Comparison of ENCODE assay signal across 12 cellular contexts in genomic region chr4:102717448-102718092, GRCh38. TPM values are rescaled to one million over a fixed set of nuclear protein-coding genes. Genes with fewer than 3 reads are reported as not detected.
DNase-seq lines count a peak whose midpoint lies in the region; ATAC-seq, FAIRE-seq and TF ChIP-seq lines count a peak whose summit lies in the region.
"Had no signal": no experiment of that assay in that cellular context is flagged by ENCODE, and none has a peak within 500 bp of the region (broad histone marks: within the 10 kb centered on the region; RNA-seq: fewer than 3 reads in every experiment).

No MANE protein-coding gene starts in this region.

- in situ Hi-C loops in Caki2 (cut with HindIII; ENCODE audit: low pct_unique_long_range_greater_than_20kb, low sequenced_read_pairs) (no loop called here), GM12878 (cut with MboI) (no loop called here)

- H3K4me1 ChIP-seq in GM12878 (ENCODE audit: control insufficient read depth, insufficient read depth, low read length), result no peaks in the 10 kb centered on the region
- H3K4me1 ChIP-seq in lower lobe of right lung, result peaks cover 10% of the 10 kb centered on the region
- H3K4me1 ChIP-seq: esophagus muscularis mucosa had no signal

- H3K9me3 ChIP-seq in GM12878 (replicated peaks; ENCODE audit: control insufficient read depth, insufficient read depth, low read length) (no peaks in the 10 kb centered on the region; the same call in 2 of the 3 replicates), lower lobe of right lung (no peaks in the 10 kb centered on the region)
- H3K9me3 ChIP-seq: esophagus muscularis mucosa had no signal

- 94% methylated on average over 1 of the region's 1 CpG for WGBS in GM12878 (ENCODE audit: insufficient coverage, insufficient replicate concordance, low lambda C conversion rate, missing lambda C conversion rate)

- FAIRE-seq in GM12878 (lab: Jason Lieb, UNC), result no peak

- intact Hi-C loops in GM12878 (cut with micrococcal nuclease; ENCODE audit: unreplicated experiment), result no loop called here
- intact Hi-C loops in lower lobe of right lung (cut with DNase I), result no loop called here
- intact Hi-C loops in posterior vena cava (cut with DNase I), result no loop called here

- RAD21 ChIA-PET in GM12878 (lab: Charles Lee; ENCODE audit: unreplicated experiment), result interaction anchor here (0.9 to 1.1 kb wide), 2 partner anchors 18 to 292 kb away, joined by 3 to 4 read pairs; no protein-coding TSS in a partner anchor

- peaks cover 5% of the 10 kb centered on the region; the same call in 1 of the 2 replicates for H3K9me3 Mint-ChIP-seq in HFFc6

- TF ChIP-seq POLR2A in GM12878 (IDR thresholded peaks at IDR 0.05; ENCODE audit: low read depth, low read length), result no peak

- H3K36me3 ChIP-seq in GM12878 (ENCODE audit: control insufficient read depth in 2 of 2, insufficient read depth in 2 of 2, low read length in 1 of 2) (peaks cover 0 to 10% of the 10 kb centered on the region in 2 experiments; a peak in 2 of 4 replicates), lower lobe of right lung (peaks cover 37% of the 10 kb centered on the region)

- TF ChIP-seq EP300 in GM12878 (IDR thresholded peaks at IDR 0.05; ENCODE audit: borderline replicate concordance in 1 of 2, control insufficient read depth in 1 of 2, low read depth in 2 of 2, low read length in 2 of 2), result no peak

- peak; percentile 81 for ATAC-seq in GM12878
- peak; percentile 64 to 77 for ATAC-seq in lower lobe of right lung
- ATAC-seq in HG03175 (IDR thresholded peaks at IDR 0.05; ENCODE audit: unreplicated experiment), result no peak
- ATAC-seq: naive thymus-derived CD8-positive, alpha-beta T cell had no signal

- no peak for TF ChIP-seq CTCF in HFFc6 (IDR thresholded peaks at IDR 0.05)
- TF ChIP-seq CTCF in GM12878 (IDR thresholded peaks at IDR 0.05 in 2 of 3, conservative IDR thresholded peaks at IDR 0.05 in 1 of 3; ENCODE audit: control insufficient read depth in 2 of 3, extremely low read depth in 1 of 3, insufficient read depth in 1 of 3, low read depth in 3 of 3, low read length in 3 of 3), result no peak
- no peak for TF ChIP-seq CTCF in lower lobe of right lung (IDR thresholded peaks at IDR 0.05)

- no TSS peak for BruUV-seq in GM12878 (replicated peaks; lab: Mats Ljungman, UMichigan)

- TF ChIP-seq RAD21 in GM12878 (IDR thresholded peaks at IDR 0.05; ENCODE audit: insufficient read depth, low read depth, low read length), result no peak

- H3K9ac ChIP-seq in GM12878 (ENCODE audit: control insufficient read depth, insufficient read depth, low read length), result no peak overlapping the region

- H3K4me3 Mint-ChIP-seq in HFFc6, result no peak overlapping the region
- H3K4me3 Mint-ChIP-seq: naive thymus-derived CD8-positive, alpha-beta T cell had no signal

- peaks cover 25% of the 10 kb centered on the region for H3K4me1 Mint-ChIP-seq in HFFc6 (ENCODE audit: low read depth)

- DNase-seq in Caki2 (ENCODE audit: low read depth) (peak; percentile 83), HFFc6 (peak; percentile 22), GM12878 (ENCODE audit: low read depth, low spot score) (no peak), lower lobe of right lung (peak; percentile 51), posterior vena cava (ENCODE audit: low spot score) (no peak)
- no peak for DNase-seq in stimulated activated CD4-positive, alpha-beta T cell treated with anti-CD3 and anti-CD28 coated beads, Interleukin-12 subunit alpha, Interleukin-12 subunit beta, amount 100 ng/mL, for 4 hours
- no peak for DNase-seq in stimulated activated CD8-positive, alpha-beta memory T cell treated with anti-CD3 and anti-CD28 coated beads, Interleukin-4, amount 100 ng/mL, for 48 hours
- DNase-seq: activated CD4-positive, alpha-beta T cell treated with anti-CD3 and anti-CD28 coated beads, Interleukin-2, amount 50 U/mL, for 1 hour; naive thymus-derived CD8-positive, alpha-beta T cell; NCI-H1930 had no signal

- H3K4me3 ChIP-seq in GM12878, result no peak overlapping the region
- no peak overlapping the region for H3K4me3 ChIP-seq in lower lobe of right lung
- H3K4me3 ChIP-seq: esophagus muscularis mucosa had no signal

- no peak overlapping the region for H3K27ac ChIP-seq in GM12878 (ENCODE audit: control insufficient read depth, insufficient read depth)
- no peak overlapping the region for H3K27ac ChIP-seq in lower lobe of right lung
- H3K27ac ChIP-seq: esophagus muscularis mucosa had no signal

- CTCF ChIA-PET in GM12878 (lab: Yijun Ruan, JAX), result interaction anchor here (1.0 to 1.3 kb wide), 4 partner anchors 11 to 102 kb away, joined by 3 to 5 read pairs (median 4); no protein-coding TSS in a partner anchor

- no peaks in the 10 kb centered on the region for H3K27me3 ChIP-seq in GM12878 (replicated peaks in 1 of 2; ENCODE audit: control insufficient read depth in 2 of 2, insufficient read depth in 2 of 2, low read length in 1 of 2)
- H3K27me3 ChIP-seq in lower lobe of right lung (ENCODE audit: low read depth), result no peaks in the 10 kb centered on the region
- H3K27me3 ChIP-seq: esophagus muscularis mucosa had no signal

- POLR2A ChIA-PET in GM12878 (lab: Charles Lee), result interaction anchor here (1.0 kb wide), 1 partner anchor 23 kb away, joined by 3 read pairs; no protein-coding TSS in a partner anchor

- no peak overlapping the region for H2AFZ ChIP-seq in GM12878 (ENCODE audit: control insufficient read depth, low read depth, low read length)

- H3K4me2 ChIP-seq in GM12878 (ENCODE audit: control insufficient read depth, insufficient read depth), result no peak overlapping the region

- SMC1A ChIA-PET in GM12878 (lab: Charles Lee; ENCODE audit: uncharacterized antibody, unreplicated experiment), result interaction anchor here (0.8 to 2.4 kb wide), 11 partner anchors 10 to 142 kb away, joined by 3 to 7 read pairs (median 4); no protein-coding TSS in a partner anchor

- no peaks in the 10 kb centered on the region for H4K20me1 ChIP-seq in GM12878 (ENCODE audit: control insufficient read depth, insufficient read depth)

- no peaks in the 10 kb centered on the region for H3K79me2 ChIP-seq in GM12878 (ENCODE audit: control insufficient read depth, insufficient read depth, low read length)

- H3K27ac Mint-ChIP-seq in HFFc6, result 0 out of 2 replicates have a peak overlapping the region, but pooled peaks have one; percentile 0

- peaks cover 36% of the 10 kb centered on the region for H3K36me3 Mint-ChIP-seq in HFFc6 (ENCODE audit: low read depth)

- no peaks in the 10 kb centered on the region for H3K27me3 Mint-ChIP-seq in HFFc6 (ENCODE audit: insufficient read depth)
- H3K27me3 Mint-ChIP-seq: naive thymus-derived CD8-positive, alpha-beta T cell had no signal

TF ChIP-seq in GM12878, 131 proteins besides CTCF, POLR2A, EP300 and RAD21:
- TF ChIP-seq PKNOX1 (IDR thresholded peaks at IDR 0.05), result peak; percentile 26; the same call in 1 of the 2 replicates
- TF ChIP-seq TCF3 (IDR thresholded peaks at IDR 0.05; ENCODE audit: borderline replicate concordance, insufficient read depth, low read depth, low read length), result no peak

RNA-seq across cellular contexts. Expression of gene MANBA, which starts 43.2 kb away (rescaled TPM):
- 17.8 and 19.4 TPM in 2 replicates for total RNA-seq in Caki2 (2014; rRNA removed; shearing (Covaris generic); ENCODE audit: low replicate concordance)
- 10 to 100 TPM; 31.2 to 57.9 (median 36.0) TPM for total RNA-seq in HFFc6 (2021; fragmentation: NEBNext Ultra II Directional; extraction: Animal tissue kit (Norgen Biotek cat#: 25700))
- total RNA-seq in GM12878 (2013; cell fraction: nucleolus; rRNA removed), result 207 and 208 TPM in 2 replicates
- 18.6 and 24.3 TPM in 2 replicates for total RNA-seq in GM12878 (2014; rRNA removed)
- total RNA-seq in GM12878 (2014; rRNA removed; fragmentation: Illumina TruSeq; extraction: Trizol), result 18.2 and 19.0 TPM in 2 replicates
- 13.6 and 13.8 TPM in 2 replicates for total RNA-seq in GM12878 (2021)
- 14.7 TPM for polyA plus RNA-seq in GM12878 (2011; ENCODE audit: low read depth)
- 14.7 and 15.6 TPM in 2 replicates for polyA plus RNA-seq in GM12878 (2011; rRNA removed)
- 10.8 and 15.1 TPM in 2 replicates for polyA plus RNA-seq in GM12878 (2011; cell fraction: cytosol; rRNA removed)
- polyA plus RNA-seq in GM12878 (2011; cell fraction: nucleus; rRNA removed), result 42.7 and 51.3 TPM in 2 replicates
- 15.4 and 23.2 TPM in 2 replicates for polyA plus RNA-seq in GM12878 (2012)
- polyA plus RNA-seq in GM12878 (2014; fragmentation: Illumina TruSeq; extraction: Trizol), result 12.1 and 16.9 TPM in 2 replicates
- polyA plus RNA-seq in GM12878 (2014; fragmentation: Nextera tagmentation; extraction: Ambion mirVana), result 1 to 10 TPM; 3.8 to 6.9 TPM
- polyA plus RNA-seq in GM12878 (2014; rRNA removed), result 8.5 and 10.4 TPM in 2 replicates
- polyA plus RNA-seq in GM12878 (2016; fragmentation: Nextera tagmentation; extraction: Ambion mirVana), result 10 to 100 TPM; 11.9 to 13.0 TPM
- polyA minus RNA-seq in GM12878 (2011; rRNA and poly(A)+ RNA removed), result 31.3 and 34.3 TPM in 2 replicates
- 8.3 and 12.8 TPM in 2 replicates for polyA minus RNA-seq in GM12878 (2011; cell fraction: cytosol; rRNA and poly(A)+ RNA removed)
- 53.3 and 78.7 TPM in 2 replicates for polyA minus RNA-seq in GM12878 (2011; cell fraction: nucleus; rRNA and poly(A)+ RNA removed)
- total RNA-seq in lower lobe of right lung, result 68.2 TPM
- 10 to 100 TPM; 16.7 to 24.8 TPM for total RNA-seq in posterior vena cava

Comparison
In these comparisons a context has a peak if more than half of its experiments do, and no peak if none do; other contexts are left out.
1. DNase-seq: peak in Caki2 (single experiment), HFFc6 (single experiment) and lower lobe of right lung (single experiment); none in GM12878 (single experiment), stimulated activated CD4-positive, alpha-beta T cell treated with anti-CD3 and anti-CD28 coated beads, Interleukin-12 subunit alpha, Interleukin-12 subunit beta, amount 100 ng/mL, for 4 hours (single experiment), stimulated activated CD8-positive, alpha-beta memory T cell treated with anti-CD3 and anti-CD28 coated beads, Interleukin-4, amount 100 ng/mL, for 48 hours (single experiment) and posterior vena cava (single experiment).